Comparison of ENCODE assay signal across 8 cellular contexts in genomic region chr14:57268161-57269067, GRCh38. TPM values are rescaled to one million over a fixed set of nuclear protein-coding genes. Genes with fewer than 3 reads are reported as not detected.
DNase-seq lines count a peak whose midpoint lies in the region; ATAC-seq and TF ChIP-seq lines count a peak whose summit lies in the region.

TSS of gene AP5M1 (plus strand) at chr14:57268971. CDS start at chr14:57269315, 344 bp downstream.
TSS of gene EXOC5 (minus strand) at chr14:57268905. CDS start at chr14:57268648, 257 bp downstream.

- no peak; the same call in 1 of the 2 replicates for TF ChIP-seq CTCF in OCI-LY7 (conservative IDR thresholded peaks at IDR 0.05; ENCODE audit: low read length)
- TF ChIP-seq CTCF in endothelial cell (IDR thresholded peaks at IDR 0.05; ENCODE audit: unreplicated experiment) = no peak
- TF ChIP-seq CTCF in mesothelial cell of epicardium (IDR thresholded peaks at IDR 0.05; ENCODE audit: unreplicated experiment) = peak; percentile 18

- peaks cover 35% of the 10 kb centered on the region for H3K36me3 ChIP-seq in OCI-LY7 (ENCODE audit: insufficient read depth, low read length)

- peaks cover 47% of the 10 kb centered on the region for H3K4me1 ChIP-seq in OCI-LY7 (ENCODE audit: insufficient read depth, low read length, poor library complexity, severe bottlenecking)

- H3K4me3 Mint-ChIP-seq in endothelial cell (ENCODE audit: unreplicated experiment) (peak within 1 kb of the TSS; percentile 100), mesothelial cell of epicardium (peak within 1 kb of the TSS; percentile 97)

- intact Hi-C loops in OCI-LY7 (cut with micrococcal nuclease; ENCODE audit: unreplicated experiment) = loop anchor here (2.0 to 5.0 kb wide), 2 partner anchors 122 to 194 kb away; partner anchors contain the start of gene NAA30

- POLR2A ChIA-PET in OCI-LY7 (lab: Charles Lee) = interaction anchor here (0.6 to 2.5 kb wide), 7 partner anchors 11 to 689 kb away, joined by 3 to 6 read pairs (median 3); partner anchors contain the start of gene TMEM260

- H3K4me1 Mint-ChIP-seq in endothelial cell (ENCODE audit: unreplicated experiment) = peaks cover 50% of the 10 kb centered on the region
- H3K4me1 Mint-ChIP-seq in mesothelial cell of epicardium = peaks cover 33% of the 10 kb centered on the region

- CTCF ChIA-PET in OCI-LY7 (lab: Charles Lee; ENCODE audit: unreplicated experiment) = interaction anchor here (0.7 kb wide), 1 partner anchor 410 kb away, joined by 3 read pairs; no protein-coding TSS in a partner anchor

- peak within 1 kb of the TSS; percentile 95 for H3K4me2 ChIP-seq in OCI-LY7 (ENCODE audit: low read length)

- BruUV-seq in OCI-LY7 (replicated peaks; lab: Mats Ljungman, UMichigan) = no TSS peak

- peak; percentile 86 for DNase-seq in DMS 273 treated with DMSO at 0.1 percent for 48 hours (lab: John Stamatoyannopoulos, UW)
- DNase-seq in HuH-7.5 (ENCODE audit: low spot score) = peak; percentile 54
- peak; percentile 94 for DNase-seq in OCI-LY7 (ENCODE audit: low spot score)
- DNase-seq in activated T-cell treated with anti-CD3 and anti-CD28 coated beads for 1 hour (ENCODE audit: low read depth) = peak; percentile 83
- DNase-seq in endothelial cell (ENCODE audit: low spot score) = peak; percentile 89
- peak; percentile 66 to 86 for DNase-seq in mesothelial cell of epicardium (ENCODE audit: low spot score in 2 of 2, unreplicated experiment in 2 of 2)
- peak; percentile 84 to 87 for DNase-seq in stimulated activated CD8-positive, alpha-beta memory T cell treated with anti-CD3 and anti-CD28 coated beads, Interleukin-15, amount 100 ng/mL, for 48 hours (ENCODE audit: low read depth in 2 of 2)

- peaks cover 32% of the 10 kb centered on the region for H4K20me1 ChIP-seq in OCI-LY7 (ENCODE audit: insufficient read depth, low read length)

- no peaks in the 10 kb centered on the region for H3K9me2 ChIP-seq in OCI-LY7 (ENCODE audit: insufficient read depth, low read length)

- H3K27ac Mint-ChIP-seq in endothelial cell (ENCODE audit: unreplicated experiment) (peak within 1 kb of the TSS; percentile 99), mesothelial cell of epicardium (peak within 1 kb of the TSS; percentile 99)

- H3K9me3 Mint-ChIP-seq in endothelial cell (ENCODE audit: unreplicated experiment) (no peaks in the 10 kb centered on the region), mesothelial cell of epicardium (no peaks in the 10 kb centered on the region)

- peaks cover 2% of the 10 kb centered on the region for H3K27me3 Mint-ChIP-seq in endothelial cell (ENCODE audit: unreplicated experiment)
- H3K27me3 Mint-ChIP-seq in mesothelial cell of epicardium (ENCODE audit: low read depth) = no peaks in the 10 kb centered on the region

- peak; percentile 86 for ATAC-seq in GM21526 (IDR thresholded peaks at IDR 0.05; ENCODE audit: low FRiP score, unreplicated experiment)

- peak within 1 kb of the TSS; percentile 70 for H2AFZ ChIP-seq in OCI-LY7 (ENCODE audit: low read length)

- H3K79me2 ChIP-seq in OCI-LY7 (ENCODE audit: insufficient read depth, low read depth, low read length) = peaks cover 90% of the 10 kb centered on the region

- peaks cover 33% of the 10 kb centered on the region for H3K36me3 Mint-ChIP-seq in endothelial cell (ENCODE audit: low read depth, unreplicated experiment)
- H3K36me3 Mint-ChIP-seq in mesothelial cell of epicardium = peaks cover 2% of the 10 kb centered on the region

- peak within 1 kb of the TSS; percentile 95 for H3K4me3 ChIP-seq in OCI-LY7 (ENCODE audit: low read depth, low read length, poor library complexity, severe bottlenecking)

- peaks cover 8% of the 10 kb centered on the region; the same call in 1 of the 2 replicates for H3K9me3 ChIP-seq in OCI-LY7 (ENCODE audit: low read length)

- H3K27ac ChIP-seq in OCI-LY7 (ENCODE audit: low read depth, low read length, poor library complexity, severe bottlenecking) = peak within 1 kb of the TSS; percentile 93

RNA-seq across cellular contexts. Expression of gene AP5M1, which starts in this region (rescaled TPM):
- 13.3 and 15.8 TPM in 2 replicates for total RNA-seq in OCI-LY7 (2014; rRNA removed; shearing (Covaris generic))
- 46.3 and 50.4 TPM in 2 replicates for total RNA-seq in OCI-LY7 (2022)
- total RNA-seq in endothelial cell (ENCODE audit: unreplicated experiment) = 153 TPM
- 30.5 to 36.3 TPM (median 32.8 TPM) in 3 replicates for total RNA-seq in mesothelial cell of epicardium

RNA-seq across cellular contexts. Expression of gene EXOC5, which starts in this region (rescaled TPM):
- total RNA-seq in OCI-LY7 (2014; rRNA removed; shearing (Covaris generic)) = 26.9 and 53.9 TPM in 2 replicates
- total RNA-seq in OCI-LY7 (2022) (69.4 and 73.6 TPM in 2 replicates), endothelial cell (ENCODE audit: unreplicated experiment) (131 TPM), mesothelial cell of epicardium (47.2 to 48.5 TPM (median 48.5 TPM) in 3 replicates)

Comparison
In these comparisons a context has a peak if more than half of its experiments do, and no peak if none do; other contexts are left out.
1. Peak in every context shown above with its lines: DNase-seq, ATAC-seq, H3K4me3 ChIP-seq and H3K27ac ChIP-seq.